ENCODE assay signal across 11 cellular contexts in the genomic region with DNA sequence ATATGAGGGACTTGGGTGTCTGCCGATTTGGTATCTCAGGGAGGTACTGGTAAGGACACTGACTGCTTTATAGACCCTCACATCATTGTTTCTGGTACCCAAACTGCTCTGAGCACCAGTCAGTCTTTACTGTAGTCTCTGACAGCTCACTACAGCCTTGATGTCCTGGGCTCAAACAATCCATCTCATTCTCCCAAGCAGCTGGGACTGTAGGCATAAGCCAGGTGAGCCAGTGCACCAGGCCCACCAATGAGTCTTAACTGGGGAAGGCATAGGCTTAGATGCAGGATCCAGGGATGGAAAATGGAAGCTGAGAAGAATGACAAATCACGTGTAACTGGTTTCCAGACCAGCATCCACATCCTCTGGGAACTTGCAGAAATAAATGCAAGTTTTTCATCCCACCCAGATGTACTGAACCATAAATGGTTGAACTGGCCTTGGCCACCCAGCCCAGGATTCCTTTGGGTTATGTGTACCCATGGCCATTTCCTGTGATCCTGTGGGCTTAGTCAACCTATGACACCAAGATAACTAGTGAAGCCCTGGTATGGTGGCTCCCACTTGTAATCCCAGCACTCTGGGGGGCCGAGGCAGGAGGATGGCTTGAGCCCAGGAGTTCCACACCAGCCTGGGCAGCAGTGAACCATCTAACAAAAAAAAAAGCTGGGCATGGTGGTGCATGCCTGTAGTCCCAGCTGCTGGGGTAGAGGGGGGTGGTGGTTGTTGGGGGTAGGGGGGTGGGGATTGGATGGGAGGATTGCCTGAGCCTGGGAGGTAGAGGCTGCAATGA. TPM values are rescaled to one million over a fixed set of nuclear protein-coding genes. Genes with fewer than 3 reads are reported as not detected.
A peak's percentile ranks its signal among the peaks of the same experiment; 100 is the strongest.
DNase-seq lines count a peak whose midpoint lies in the region; ATAC-seq, FAIRE-seq and TF ChIP-seq lines count a peak whose summit lies in the region.
"Had no signal": no experiment of that assay in that cellular context is flagged by ENCODE, and none has a peak within 500 bp of the region (broad histone marks: within the 10 kb centered on the region; RNA-seq: fewer than 3 reads in every experiment).

No MANE protein-coding gene starts in this region.

- H2BK5ac ChIP-seq in neuronal stem cell (ENCODE audit: low read length) = no peak overlapping the region

- no peak overlapping the region for H2AFZ ChIP-seq in Loucy (ENCODE audit: low read length)
- no peak overlapping the region for H2AFZ ChIP-seq in GM12878 (ENCODE audit: control insufficient read depth, low read depth, low read length)
- H2AFZ ChIP-seq in neuronal stem cell (ENCODE audit: low read length) = no peak overlapping the region

- TF ChIP-seq POLR2A in GM12878 (IDR thresholded peaks at IDR 0.05; ENCODE audit: low read depth, low read length) = peak; percentile 78

- H3K79me2 ChIP-seq in Loucy (ENCODE audit: insufficient read depth, low read length) (peaks cover 70% of the 10 kb centered on the region), GM12878 (ENCODE audit: control insufficient read depth, insufficient read depth, low read length) (peaks cover 47% of the 10 kb centered on the region)

- TF ChIP-seq CTCF in Loucy (conservative IDR thresholded peaks at IDR 0.05; ENCODE audit: low read length) = no peak
- no peak for TF ChIP-seq CTCF in GM12878 (IDR thresholded peaks at IDR 0.05 in 2 of 3, conservative IDR thresholded peaks at IDR 0.05 in 1 of 3; ENCODE audit: control insufficient read depth in 2 of 3, extremely low read depth in 1 of 3, insufficient read depth in 1 of 3, low read depth in 3 of 3, low read length in 3 of 3)

- H3K27me3 ChIP-seq in Loucy (ENCODE audit: insufficient read depth, low read length, poor library complexity, severe bottlenecking) = peaks cover 8% of the 10 kb centered on the region
- H3K27me3 ChIP-seq in GM12878 (replicated peaks in 1 of 2; ENCODE audit: control insufficient read depth in 2 of 2, insufficient read depth in 2 of 2, low read length in 1 of 2) = no peaks in the 10 kb centered on the region
- H3K27me3 ChIP-seq in neuronal stem cell (ENCODE audit: control insufficient read depth in 3 of 3, insufficient read depth in 3 of 3, low read depth in 1 of 3, low read length in 3 of 3) = no peaks in the 10 kb centered on the region
- H3K27me3 ChIP-seq in small intestine (ENCODE audit: control insufficient read depth in 2 of 2, insufficient read depth in 2 of 2, low read length in 2 of 2) = no peaks in the 10 kb centered on the region

- no peak overlapping the region for H3K14ac ChIP-seq in neuronal stem cell (ENCODE audit: low read length)

- 3% methylated on average over 3 of the region's 3 CpGs for WGBS in GM12878 (ENCODE audit: insufficient coverage, insufficient replicate concordance, low lambda C conversion rate, missing lambda C conversion rate)
- no CpG with 5 or more reads among the region's 3 CpGs for WGBS in neuronal stem cell (ENCODE audit: extremely low coverage in 2 of 2, insufficient read length in 2 of 2, insufficient replicate concordance in 1 of 2), 2 donors
- WGBS in small intestine, 3 donors = 57 to 63% (median 60%) methylated on average over 3 of the region's 3 CpGs

- H4K20me1 ChIP-seq in Loucy (ENCODE audit: insufficient read depth, low read length, poor library complexity, severe bottlenecking) = peaks cover 70% of the 10 kb centered on the region
- peaks cover 10% of the 10 kb centered on the region for H4K20me1 ChIP-seq in GM12878 (ENCODE audit: control insufficient read depth, insufficient read depth)

- RAD21 ChIA-PET in GM12878 (lab: Charles Lee; ENCODE audit: unreplicated experiment) = interaction anchor here (3.4 to 11.2 kb wide), 2 partner anchors 10 to 44 kb away, joined by 14 to 209 read pairs; no protein-coding TSS in a partner anchor

- no peak overlapping the region for H4K8ac ChIP-seq in neuronal stem cell (ENCODE audit: low read depth, low read length)

- peak overlapping the region; percentile 98 for H3K4me3 ChIP-seq in Loucy (ENCODE audit: low read length, poor library complexity, severe bottlenecking)
- H3K4me3 ChIP-seq in GM12878 = no peak overlapping the region
- no peak overlapping the region for H3K4me3 ChIP-seq in neuronal stem cell (ENCODE audit: low read length in 2 of 2)
- no peak overlapping the region for H3K4me3 ChIP-seq in small intestine (ENCODE audit: low read depth in 1 of 2, low read length in 2 of 2)
- H3K4me3 ChIP-seq: mucosa of descending colon had no signal

- H4K91ac ChIP-seq in neuronal stem cell (ENCODE audit: low read depth, low read length, poor library complexity) = no peak overlapping the region

- H3K23ac ChIP-seq in neuronal stem cell (ENCODE audit: low read depth, low read length, poor library complexity) = peak overlapping the region; percentile 98

- in situ Hi-C loops in GM12878 (cut with MboI) = no loop called here

- FAIRE-seq in GM12878 (lab: Jason Lieb, UNC) (no peak), small intestine (lab: Jason Lieb, UNC) (no peak)

- CTCF ChIA-PET in GM12878 (lab: Yijun Ruan, JAX) = interaction anchor here (1.0 to 22.7 kb wide), 7 partner anchors 9 to 184 kb away, joined by 3 to 487 read pairs (median 5); a partner anchor contains a TSS

- no peak overlapping the region for H2AK5ac ChIP-seq in neuronal stem cell (ENCODE audit: low read depth, low read length)

- no peaks in the 10 kb centered on the region for H3K9me3 ChIP-seq in Loucy (ENCODE audit: insufficient read depth, low read depth, low read length)
- no peaks in the 10 kb centered on the region for H3K9me3 ChIP-seq in GM12878 (replicated peaks; ENCODE audit: control insufficient read depth, insufficient read depth, low read length)
- H3K9me3 ChIP-seq in neuronal stem cell (replicated peaks in 1 of 2; ENCODE audit: control insufficient read depth in 2 of 2, insufficient read depth in 1 of 2, low read depth in 1 of 2, low read length in 2 of 2) = no peaks in the 10 kb centered on the region
- no peaks in the 10 kb centered on the region for H3K9me3 ChIP-seq in small intestine (ENCODE audit: control insufficient read depth, low read depth)
- H3K9me3 ChIP-seq: mucosa of descending colon had no signal

- peaks cover 8% of the 10 kb centered on the region for H3K79me1 ChIP-seq in neuronal stem cell (ENCODE audit: low read depth, low read length)

- H3K4ac ChIP-seq in neuronal stem cell (ENCODE audit: low read length) = no peak overlapping the region

- H3K27ac ChIP-seq in GM12878 (ENCODE audit: control insufficient read depth, insufficient read depth) = no peak overlapping the region
- H3K27ac ChIP-seq in neuronal stem cell (replicated peaks; ENCODE audit: low read length) = peak overlapping the region; percentile 52
- peak overlapping the region in 1 of 2 donors; percentile 32 for H3K27ac ChIP-seq in small intestine (ENCODE audit: low read depth in 1 of 2, low read length in 1 of 2)
- H3K27ac ChIP-seq: HL-60 had no signal

- POLR2A ChIA-PET in GM12878 (lab: Charles Lee) = interaction anchor here (0.5 to 11.6 kb wide), 7 partner anchors 9 to 113 kb away, joined by 3 to 200 read pairs (median 4); no protein-coding TSS in a partner anchor

- intact Hi-C loops in GM12878 (cut with micrococcal nuclease; ENCODE audit: unreplicated experiment) = loop anchor here (5.0 kb wide), 1 partner anchor 361 kb away; no protein-coding TSS in a partner anchor

- DNase-seq in NCI-H2171 treated with DMSO at 0.1 percent for 48 hours (lab: John Stamatoyannopoulos, UW) = peak; percentile 67
- DNase-seq in NCI-H2171 (lab: John Stamatoyannopoulos, UW) = no peak
- DNase-seq in GM12878 (ENCODE audit: low read depth, low spot score) = no peak
- DNase-seq in neuronal stem cell (ENCODE audit: low spot score) = no peak
- no peak for DNase-seq in small intestine
- DNase-seq: mucosa of descending colon, substantia nigra had no signal

- no peak; the same call in 1 of the 3 replicates for ATAC-seq in GM12878
- ATAC-seq in GM21786 (IDR thresholded peaks at IDR 0.05; ENCODE audit: unreplicated experiment) = no peak
- ATAC-seq in HG03159 (IDR thresholded peaks at IDR 0.05; ENCODE audit: unreplicated experiment) = no peak
- ATAC-seq: mucosa of descending colon had no signal

- H3K18ac ChIP-seq in neuronal stem cell (ENCODE audit: low read length) = no peak overlapping the region

- peak overlapping the region; percentile 38 for H3K9ac ChIP-seq in Loucy (ENCODE audit: low read depth, low read length, poor library complexity, severe bottlenecking)
- no peak overlapping the region for H3K9ac ChIP-seq in GM12878 (ENCODE audit: control insufficient read depth, insufficient read depth, low read length)
- peak overlapping the region; percentile 60 for H3K9ac ChIP-seq in neuronal stem cell (ENCODE audit: low read depth, low read length, poor library complexity)

- SMC1A ChIA-PET in GM12878 (lab: Charles Lee; ENCODE audit: uncharacterized antibody, unreplicated experiment) = interaction anchor here (1.3 to 17.7 kb wide), 4 partner anchors 10 to 184 kb away, joined by 4 to 265 read pairs (median 8); a partner anchor contains a TSS

- H2BK120ac ChIP-seq in neuronal stem cell (ENCODE audit: low read depth, low read length) = no peak overlapping the region

- H3K9me2 ChIP-seq in Loucy (replicated peaks; ENCODE audit: low read depth, low read length) = no peaks in the 10 kb centered on the region

- H3K4me1 ChIP-seq in Loucy (ENCODE audit: insufficient read depth, low read length, poor library complexity, severe bottlenecking) (peaks cover 27% of the 10 kb centered on the region), GM12878 (ENCODE audit: control insufficient read depth, insufficient read depth, low read length) (peaks cover 17% of the 10 kb centered on the region), neuronal stem cell (ENCODE audit: control insufficient read depth in 2 of 2, insufficient read depth in 1 of 2, low read depth in 1 of 2, low read length in 2 of 2) (peaks cover 11 to 14% of the 10 kb centered on the region in 2 donors), small intestine (ENCODE audit: control insufficient read depth in 2 of 2, insufficient read depth in 1 of 2, low read depth in 1 of 2, low read length in 1 of 2) (no peaks in the 10 kb centered on the region)

- TF ChIP-seq EP300 in GM12878 (IDR thresholded peaks at IDR 0.05; ENCODE audit: borderline replicate concordance in 1 of 2, control insufficient read depth in 1 of 2, low read depth in 2 of 2, low read length in 2 of 2) = no peak

- H3K4me2 ChIP-seq in Loucy (ENCODE audit: low read depth, low read length, poor library complexity, severe bottlenecking) (peak overlapping the region; percentile 100), GM12878 (ENCODE audit: control insufficient read depth, insufficient read depth) (no peak overlapping the region), neuronal stem cell (ENCODE audit: insufficient read depth, low read length, poor library complexity, severe bottlenecking) (no peak overlapping the region)

- peaks cover 69% of the 10 kb centered on the region for H3K36me3 ChIP-seq in Loucy (ENCODE audit: insufficient read depth, low read length)
- H3K36me3 ChIP-seq in GM12878 (ENCODE audit: control insufficient read depth in 2 of 2, insufficient read depth in 2 of 2, low read length in 1 of 2) = peaks cover 28 to 34% of the 10 kb centered on the region in 2 experiments
- peaks cover 58 to 84% of the 10 kb centered on the region in 2 donors for H3K36me3 ChIP-seq in neuronal stem cell (replicated peaks in 1 of 2; ENCODE audit: control insufficient read depth in 2 of 2, insufficient read depth in 2 of 2, low read length in 2 of 2)
- peaks cover 7 to 20% of the 10 kb centered on the region in 2 donors for H3K36me3 ChIP-seq in small intestine (ENCODE audit: control insufficient read depth in 2 of 2, insufficient read depth in 2 of 2, low read length in 2 of 2)

- no TSS peak for BruUV-seq in GM12878 (replicated peaks; lab: Mats Ljungman, UMichigan)

- no peak overlapping the region for H2BK12ac ChIP-seq in neuronal stem cell (ENCODE audit: low read length)

- H2BK15ac ChIP-seq in neuronal stem cell (ENCODE audit: low read length) = no peak overlapping the region

- no peak for TF ChIP-seq RAD21 in GM12878 (IDR thresholded peaks at IDR 0.05; ENCODE audit: insufficient read depth, low read depth, low read length)

- peaks cover 24% of the 10 kb centered on the region for H3F3A ChIP-seq in Loucy (ENCODE audit: low read depth)

RNA-seq across cellular contexts. Expression of a gene that starts 5.8 kb away (rescaled TPM):
- 180 and 186 TPM in 2 replicates for total RNA-seq in GM12878 (2013; cell fraction: nucleolus; rRNA removed)
- total RNA-seq in GM12878 (2014; rRNA removed) = 1,600 and 1,662 TPM in 2 replicates
- total RNA-seq in GM12878 (2014; rRNA removed; fragmentation: Illumina TruSeq; extraction: Trizol) = 1,225 and 1,242 TPM in 2 replicates
- total RNA-seq in GM12878 (2021) = 1,685 and 1,700 TPM in 2 replicates
- polyA plus RNA-seq in GM12878 (2011; ENCODE audit: low read depth) = 770 TPM
- polyA plus RNA-seq in GM12878 (2011; rRNA removed) = 1,703 and 2,596 TPM in 2 replicates
- polyA plus RNA-seq in GM12878 (2011; cell fraction: cytosol; rRNA removed) = 2,686 and 3,225 TPM in 2 replicates
- polyA plus RNA-seq in GM12878 (2011; cell fraction: nucleus; rRNA removed) = 1,113 and 1,357 TPM in 2 replicates
- 828 and 941 TPM in 2 replicates for polyA plus RNA-seq in GM12878 (2012)
- 2,402 and 3,052 TPM in 2 replicates for polyA plus RNA-seq in GM12878 (2014; fragmentation: Illumina TruSeq; extraction: Trizol)
- polyA plus RNA-seq in GM12878 (2014; fragmentation: Nextera tagmentation; extraction: Ambion mirVana) = 1,000 to 10,000 TPM; 1,039 to 1,376 TPM
- 2,367 and 2,490 TPM in 2 replicates for polyA plus RNA-seq in GM12878 (2014; rRNA removed)
- 1,000 to 10,000 TPM; 1,510 to 1,651 TPM for polyA plus RNA-seq in GM12878 (2016; fragmentation: Nextera tagmentation; extraction: Ambion mirVana)
- 2,195 and 2,964 TPM in 2 replicates for polyA minus RNA-seq in GM12878 (2011; rRNA and poly(A)+ RNA removed)
- 626 and 717 TPM in 2 replicates for polyA minus RNA-seq in GM12878 (2011; cell fraction: cytosol; rRNA and poly(A)+ RNA removed)
- polyA minus RNA-seq in GM12878 (2011; cell fraction: nucleus; rRNA and poly(A)+ RNA removed) = 193 and 357 TPM in 2 replicates
- 2,147 TPM for polyA plus RNA-seq in neuronal stem cell (2013, experiment 1 of 2)
- polyA plus RNA-seq in neuronal stem cell (2013, experiment 2 of 2) = 2,146 TPM
- 100 to 1,000 TPM in 1 of 3 donors, 10 to 100 TPM in 2; 47.0 to 306 (median 70.5) TPM for polyA plus RNA-seq in small intestine

RNA-seq across cellular contexts. Expression of a gene that starts 8.8 kb away (rescaled TPM):
- total RNA-seq in GM12878 (2013; cell fraction: nucleolus; rRNA removed) = 15.3 and 21.3 TPM in 2 replicates
- total RNA-seq in GM12878 (2014; rRNA removed) = 11.9 and 12.9 TPM in 2 replicates
- 12.4 and 12.5 TPM in 2 replicates for total RNA-seq in GM12878 (2014; rRNA removed; fragmentation: Illumina TruSeq; extraction: Trizol)
- 62.5 and 66.9 TPM in 2 replicates for total RNA-seq in GM12878 (2021)
- 30.8 TPM for polyA plus RNA-seq in GM12878 (2011; ENCODE audit: low read depth)
- polyA plus RNA-seq in GM12878 (2011; rRNA removed) = 6.8 and 14.8 TPM in 2 replicates
- polyA plus RNA-seq in GM12878 (2011; cell fraction: cytosol; rRNA removed) = 18.4 and 23.7 TPM in 2 replicates
- polyA plus RNA-seq in GM12878 (2011; cell fraction: nucleus; rRNA removed) = 68.0 and 73.9 TPM in 2 replicates
- polyA plus RNA-seq in GM12878 (2012) = 36.6 and 43.4 TPM in 2 replicates
- polyA plus RNA-seq in GM12878 (2014; fragmentation: Illumina TruSeq; extraction: Trizol) = 52.7 and 53.6 TPM in 2 replicates
- 1 to 10 TPM; 5.1 to 6.5 TPM for polyA plus RNA-seq in GM12878 (2014; fragmentation: Nextera tagmentation; extraction: Ambion mirVana)
- 30.1 and 33.3 TPM in 2 replicates for polyA plus RNA-seq in GM12878 (2014; rRNA removed)
- 10 to 100 TPM; 31.1 to 36.2 TPM for polyA plus RNA-seq in GM12878 (2016; fragmentation: Nextera tagmentation; extraction: Ambion mirVana)
- polyA minus RNA-seq in GM12878 (2011; rRNA and poly(A)+ RNA removed) = 17.6 and 22.5 TPM in 2 replicates
- 8.5 and 20.0 TPM in 2 replicates for polyA minus RNA-seq in GM12878 (2011; cell fraction: cytosol; rRNA and poly(A)+ RNA removed)
- 7.4 and 14.4 TPM in 2 replicates for polyA minus RNA-seq in GM12878 (2011; cell fraction: nucleus; rRNA and poly(A)+ RNA removed)
- 50.3 TPM for polyA plus RNA-seq in neuronal stem cell (2013, experiment 1 of 2)
- 51.5 TPM for polyA plus RNA-seq in neuronal stem cell (2013, experiment 2 of 2)
- polyA plus RNA-seq in small intestine = 10 to 100 TPM in 1 of 3 donors, 1 to 10 TPM in 2; 1.8 to 12.1 (median 3.2) TPM

RNA-seq across cellular contexts. Expression of a gene that starts 16.6 kb away (rescaled TPM):
- total RNA-seq in GM12878 (2013; cell fraction: nucleolus; rRNA removed) = 83.3 and 102 TPM in 2 replicates
- total RNA-seq in GM12878 (2014; rRNA removed) (98.4 and 102 TPM in 2 replicates), GM12878 (2014; rRNA removed; fragmentation: Illumina TruSeq; extraction: Trizol) (71.2 and 73.6 TPM in 2 replicates), GM12878 (2021) (111 and 115 TPM in 2 replicates)
- 57.9 TPM for polyA plus RNA-seq in GM12878 (2011; ENCODE audit: low read depth)
- polyA plus RNA-seq in GM12878 (2011; rRNA removed) (113 and 153 TPM in 2 replicates), GM12878 (2014; fragmentation: Illumina TruSeq; extraction: Trizol) (102 and 112 TPM in 2 replicates), GM12878 (2014; fragmentation: Nextera tagmentation; extraction: Ambion mirVana) (10 to 100 TPM; 12.3 to 16.8 TPM), GM12878 (2014; rRNA removed) (140 and 153 TPM in 2 replicates), GM12878 (2016; fragmentation: Nextera tagmentation; extraction: Ambion mirVana) (100 to 1,000 TPM; 114 to 119 TPM), small intestine (100 to 1,000 TPM; 134 to 166 (median 153) TPM)
- 161 and 169 TPM in 2 replicates for polyA plus RNA-seq in GM12878 (2011; cell fraction: cytosol; rRNA removed)
- 189 and 204 TPM in 2 replicates for polyA plus RNA-seq in GM12878 (2011; cell fraction: nucleus; rRNA removed)
- polyA plus RNA-seq in GM12878 (2012) = 103 and 110 TPM in 2 replicates
- polyA minus RNA-seq in GM12878 (2011; rRNA and poly(A)+ RNA removed) = 106 and 129 TPM in 2 replicates
- polyA minus RNA-seq in GM12878 (2011; cell fraction: cytosol; rRNA and poly(A)+ RNA removed) = 45.0 and 45.6 TPM in 2 replicates
- polyA minus RNA-seq in GM12878 (2011; cell fraction: nucleus; rRNA and poly(A)+ RNA removed) = 64.8 and 96.5 TPM in 2 replicates
- 107 TPM for polyA plus RNA-seq in neuronal stem cell (2013, experiment 1 of 2)
- polyA plus RNA-seq in neuronal stem cell (2013, experiment 2 of 2) = 102 TPM

RNA-seq across cellular contexts. Expression of a gene that starts 18.4 kb away (rescaled TPM):
- 22.9 and 23.9 TPM in 2 replicates for total RNA-seq in GM12878 (2013; cell fraction: nucleolus; rRNA removed)
- total RNA-seq in GM12878 (2014; rRNA removed) (67.2 and 71.6 TPM in 2 replicates), GM12878 (2014; rRNA removed; fragmentation: Illumina TruSeq; extraction: Trizol) (42.0 and 43.2 TPM in 2 replicates), GM12878 (2021) (65.8 and 80.7 TPM in 2 replicates)
- polyA plus RNA-seq in GM12878 (2011; ENCODE audit: low read depth) = 10.6 TPM
- polyA plus RNA-seq in GM12878 (2011; rRNA removed) (100 and 104 TPM in 2 replicates), GM12878 (2014; fragmentation: Illumina TruSeq; extraction: Trizol) (8.3 and 22.5 TPM in 2 replicates), GM12878 (2014; fragmentation: Nextera tagmentation; extraction: Ambion mirVana) (1 to 10 TPM; 1.9 to 7.3 TPM), GM12878 (2014; rRNA removed) (63.8 and 71.6 TPM in 2 replicates), GM12878 (2016; fragmentation: Nextera tagmentation; extraction: Ambion mirVana) (10 to 100 TPM; 16.1 to 19.5 TPM), small intestine (10 to 100 TPM; 13.6 to 69.5 (median 15.7) TPM)
- polyA plus RNA-seq in GM12878 (2011; cell fraction: cytosol; rRNA removed) = 96.0 and 101 TPM in 2 replicates
- polyA plus RNA-seq in GM12878 (2011; cell fraction: nucleus; rRNA removed) = 183 and 184 TPM in 2 replicates
- 21.4 and 31.8 TPM in 2 replicates for polyA plus RNA-seq in GM12878 (2012)
- 63.6 and 100 TPM in 2 replicates for polyA minus RNA-seq in GM12878 (2011; rRNA and poly(A)+ RNA removed)
- 102 and 106 TPM in 2 replicates for polyA minus RNA-seq in GM12878 (2011; cell fraction: cytosol; rRNA and poly(A)+ RNA removed)
- polyA minus RNA-seq in GM12878 (2011; cell fraction: nucleus; rRNA and poly(A)+ RNA removed) = 70.4 and 103 TPM in 2 replicates
- 11.0 TPM for polyA plus RNA-seq in neuronal stem cell (2013, experiment 1 of 2)
- polyA plus RNA-seq in neuronal stem cell (2013, experiment 2 of 2) = 10.9 TPM

RNA-seq across cellular contexts. Expression of a gene that starts 35.1 kb away (rescaled TPM):
- total RNA-seq in GM12878 (2013; cell fraction: nucleolus; rRNA removed) = 8.0 and 11.2 TPM in 2 replicates
- total RNA-seq in GM12878 (2014; rRNA removed) = 14.8 and 17.7 TPM in 2 replicates
- total RNA-seq in GM12878 (2014; rRNA removed; fragmentation: Illumina TruSeq; extraction: Trizol) = 14.7 and 15.4 TPM in 2 replicates
- total RNA-seq in GM12878 (2021) = 39.0 and 39.3 TPM in 2 replicates
- polyA plus RNA-seq in GM12878 (2011; ENCODE audit: low read depth) = 23.2 TPM
- polyA plus RNA-seq in GM12878 (2011; rRNA removed) = 7.6 and 18.7 TPM in 2 replicates
- polyA plus RNA-seq in GM12878 (2011; cell fraction: cytosol; rRNA removed) = 34.1 and 36.4 TPM in 2 replicates
- polyA plus RNA-seq in GM12878 (2011; cell fraction: nucleus; rRNA removed) = 33.6 and 35.9 TPM in 2 replicates
- 27.9 and 34.0 TPM in 2 replicates for polyA plus RNA-seq in GM12878 (2012)
- polyA plus RNA-seq in GM12878 (2014; fragmentation: Illumina TruSeq; extraction: Trizol) = 35.8 and 46.7 TPM in 2 replicates
- 10 to 100 TPM; 19.1 to 23.7 TPM for polyA plus RNA-seq in GM12878 (2014; fragmentation: Nextera tagmentation; extraction: Ambion mirVana)
- polyA plus RNA-seq in GM12878 (2014; rRNA removed) = 34.3 and 35.7 TPM in 2 replicates
- polyA plus RNA-seq in GM12878 (2016; fragmentation: Nextera tagmentation; extraction: Ambion mirVana) = 10 to 100 TPM; 36.6 to 37.5 TPM
- 23.8 and 25.7 TPM in 2 replicates for polyA minus RNA-seq in GM12878 (2011; rRNA and poly(A)+ RNA removed)
- polyA minus RNA-seq in GM12878 (2011; cell fraction: cytosol; rRNA and poly(A)+ RNA removed) = 16.0 and 18.4 TPM in 2 replicates
- polyA minus RNA-seq in GM12878 (2011; cell fraction: nucleus; rRNA and poly(A)+ RNA removed) = 16.1 and 27.7 TPM in 2 replicates
- 98.1 TPM for polyA plus RNA-seq in neuronal stem cell (2013, experiment 1 of 2)
- polyA plus RNA-seq in neuronal stem cell (2013, experiment 2 of 2) = 96.2 TPM
- 10 to 100 TPM in 1 of 3 donors, 1 to 10 TPM in 2; 1.1 to 14.2 (median 2.7) TPM for polyA plus RNA-seq in small intestine
